In the genomic region with DNA sequence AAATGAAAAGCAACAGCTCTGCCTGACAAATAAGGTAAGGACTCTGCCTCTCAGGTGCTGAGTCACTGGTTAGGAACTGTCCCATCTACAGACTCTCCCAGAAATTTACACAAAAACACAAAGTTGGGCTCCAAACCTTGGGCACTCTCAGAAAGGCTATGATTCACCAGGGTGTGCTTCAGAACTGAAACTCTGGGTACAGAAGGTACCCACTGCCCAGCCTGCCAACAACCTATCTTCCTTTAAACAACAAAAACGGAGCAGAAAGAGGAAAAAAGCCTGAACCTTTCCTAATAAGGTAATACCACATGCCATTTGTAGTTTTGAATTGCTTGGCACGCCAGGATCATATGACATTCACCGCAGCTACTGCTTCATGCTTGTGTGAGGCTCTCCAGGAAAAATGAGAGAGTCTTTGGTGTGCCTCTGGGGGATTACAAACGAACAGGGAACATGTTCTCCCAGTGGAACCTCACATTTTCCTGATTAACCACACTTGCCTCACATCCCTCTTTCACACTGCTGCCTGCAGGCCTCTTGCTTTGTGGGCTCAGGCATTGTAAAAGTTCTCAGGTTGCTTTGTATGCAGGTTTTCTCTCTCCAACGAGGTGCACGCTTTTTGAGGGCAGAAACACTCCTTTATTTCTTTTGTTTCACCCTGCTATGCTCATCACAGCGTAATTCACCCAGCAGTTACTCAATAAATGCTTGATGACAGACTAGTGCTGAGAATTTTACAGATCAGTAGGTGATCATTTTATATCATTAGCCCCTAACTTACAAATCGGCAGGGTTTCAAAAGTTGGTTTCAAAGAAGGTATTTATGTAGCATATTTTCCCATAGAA, we compare ENCODE assay signal across 8 cellular contexts.
DNase-seq lines count a peak whose midpoint lies in the region; TF ChIP-seq lines count a peak whose summit lies in the region.

No MANE protein-coding gene starts in this region.

- no peak for TF ChIP-seq POLR2A in erythroblast (IDR thresholded peaks at IDR 0.05; ENCODE audit: low read length)

- no peaks in the 10 kb centered on the region for H3K9me3 ChIP-seq in neural cell (ENCODE audit: low read length)

- TF ChIP-seq EP300 in neural cell (conservative IDR thresholded peaks at IDR 0.05; ENCODE audit: poor library complexity, severe bottlenecking): no peak

- TF ChIP-seq RAD21 in neural cell (conservative IDR thresholded peaks at IDR 0.05): no peak

- H3K4me3 ChIP-seq in neural cell (ENCODE audit: low read length): no peak overlapping the region

- DNase-seq in NCI-H1092 treated with DMSO at 0.1 percent for 48 hours (lab: John Stamatoyannopoulos, UW) (peak; percentile 47), NCI-H1092 (lab: John Stamatoyannopoulos, UW) (no peak), NCI-H526 treated with DMSO at 0.1 percent for 48 hours (lab: John Stamatoyannopoulos, UW) (peak; percentile 29), erythroblast (lab: John Stamatoyannopoulos, UW) (peak; percentile 23 to 57), Kasumi-1 (lab: John Stamatoyannopoulos, UW) (no peak), 8988T (no peak)
- DNase-seq in activated CD4-positive, CD25-positive, alpha-beta regulatory T cell (lab: John Stamatoyannopoulos, UW): no peak

- TF ChIP-seq CTCF in neural cell (IDR thresholded peaks at IDR 0.05; ENCODE audit: poor library complexity, severe bottlenecking): no peak

- H3F3A ChIP-seq in neural cell (ENCODE audit: insufficient read depth, low read length, poor library complexity, severe bottlenecking): no peaks in the 10 kb centered on the region

- H3K9me2 ChIP-seq in neural cell (ENCODE audit: insufficient read depth, low read length): no peaks in the 10 kb centered on the region

- no peak overlapping the region for H3K27ac ChIP-seq in neural cell (ENCODE audit: low read length)

- H3K27me3 ChIP-seq in neural cell (ENCODE audit: insufficient read depth, low read depth, low read length): no peaks in the 10 kb centered on the region

- no peaks in the 10 kb centered on the region for H3K36me3 ChIP-seq in neural cell (ENCODE audit: insufficient read depth, low read length)

- H3K9ac ChIP-seq in neural cell (ENCODE audit: low read length): peak overlapping the region; percentile 14

- no peak overlapping the region for H3K4me2 ChIP-seq in neural cell (ENCODE audit: low read length)

- no peaks in the 10 kb centered on the region for H3K79me2 ChIP-seq in neural cell (replicated peaks; ENCODE audit: insufficient read depth, low read length)

- H4K20me1 ChIP-seq in neural cell (ENCODE audit: insufficient read depth): no peaks in the 10 kb centered on the region

- H2AFZ ChIP-seq in neural cell (ENCODE audit: low read depth, low read length): no peak overlapping the region

TF ChIP-seq in neural cell, 6 proteins besides CTCF, POLR2A, EP300 and RAD21:
- TF ChIP-seq, protein P1, sequence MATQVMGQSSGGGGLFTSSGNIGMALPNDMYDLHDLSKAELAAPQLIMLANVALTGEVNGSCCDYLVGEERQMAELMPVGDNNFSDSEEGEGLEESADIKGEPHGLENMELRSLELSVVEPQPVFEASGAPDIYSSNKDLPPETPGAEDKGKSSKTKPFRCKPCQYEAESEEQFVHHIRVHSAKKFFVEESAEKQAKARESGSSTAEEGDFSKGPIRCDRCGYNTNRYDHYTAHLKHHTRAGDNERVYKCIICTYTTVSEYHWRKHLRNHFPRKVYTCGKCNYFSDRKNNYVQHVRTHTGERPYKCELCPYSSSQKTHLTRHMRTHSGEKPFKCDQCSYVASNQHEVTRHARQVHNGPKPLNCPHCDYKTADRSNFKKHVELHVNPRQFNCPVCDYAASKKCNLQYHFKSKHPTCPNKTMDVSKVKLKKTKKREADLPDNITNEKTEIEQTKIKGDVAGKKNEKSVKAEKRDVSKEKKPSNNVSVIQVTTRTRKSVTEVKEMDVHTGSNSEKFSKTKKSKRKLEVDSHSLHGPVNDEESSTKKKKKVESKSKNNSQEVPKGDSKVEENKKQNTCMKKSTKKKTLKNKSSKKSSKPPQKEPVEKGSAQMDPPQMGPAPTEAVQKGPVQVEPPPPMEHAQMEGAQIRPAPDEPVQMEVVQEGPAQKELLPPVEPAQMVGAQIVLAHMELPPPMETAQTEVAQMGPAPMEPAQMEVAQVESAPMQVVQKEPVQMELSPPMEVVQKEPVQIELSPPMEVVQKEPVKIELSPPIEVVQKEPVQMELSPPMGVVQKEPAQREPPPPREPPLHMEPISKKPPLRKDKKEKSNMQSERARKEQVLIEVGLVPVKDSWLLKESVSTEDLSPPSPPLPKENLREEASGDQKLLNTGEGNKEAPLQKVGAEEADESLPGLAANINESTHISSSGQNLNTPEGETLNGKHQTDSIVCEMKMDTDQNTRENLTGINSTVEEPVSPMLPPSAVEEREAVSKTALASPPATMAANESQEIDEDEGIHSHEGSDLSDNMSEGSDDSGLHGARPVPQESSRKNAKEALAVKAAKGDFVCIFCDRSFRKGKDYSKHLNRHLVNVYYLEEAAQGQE (IDR thresholded peaks at IDR 0.05; ENCODE audit: borderline replicate concordance): no peak
- TF ChIP-seq EZH2 (IDR thresholded peaks at IDR 0.05; ENCODE audit: borderline replicate concordance, insufficient read depth, low read length, poor library complexity, severe bottlenecking): no peak
- TF ChIP-seq TAF1 (IDR thresholded peaks at IDR 0.05; ENCODE audit: low read depth): no peak
- no peak for TF ChIP-seq MXI1 (conservative IDR thresholded peaks at IDR 0.05; ENCODE audit: poor library complexity, severe bottlenecking)
- no peak for TF ChIP-seq SMC3 (conservative IDR thresholded peaks at IDR 0.05; ENCODE audit: poor library complexity)
- TF ChIP-seq POLR2AphosphoS5 (IDR thresholded peaks at IDR 0.05): no peak

Comparison
In these comparisons a context has a peak if more than half of its experiments do, and no peak if none do; other contexts are left out.
1. DNase-seq: peak in NCI-H1092 treated with DMSO at 0.1 percent for 48 hours (single experiment), NCI-H526 treated with DMSO at 0.1 percent for 48 hours (single experiment) and erythroblast (2 of 2); none in NCI-H1092 (single experiment), Kasumi-1 (0 of 2), 8988T (single experiment) and activated CD4-positive, CD25-positive, alpha-beta regulatory T cell (0 of 4).